ENCODE assay signal across 8 cellular contexts in the genomic region with DNA sequence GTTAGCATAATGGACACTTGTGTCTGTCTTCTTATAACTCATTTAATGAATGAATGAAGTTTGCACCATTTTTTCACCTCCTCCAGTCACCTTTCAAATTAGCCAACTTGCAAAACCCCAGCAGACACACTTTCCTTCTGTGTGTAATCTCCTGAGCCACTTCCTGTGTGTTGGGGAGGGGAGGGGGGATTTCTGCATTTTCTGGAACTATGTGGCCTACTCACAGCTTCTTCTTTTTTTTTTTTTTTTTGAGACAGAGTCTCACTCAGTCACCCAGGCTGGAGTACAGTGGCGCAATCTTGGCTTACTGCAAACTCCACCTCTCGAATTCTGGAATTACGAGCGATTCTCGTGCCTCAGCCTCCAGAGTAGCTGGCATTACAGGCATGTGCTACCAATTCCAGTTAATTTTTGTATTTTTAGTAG. TPM values are rescaled to one million over a fixed set of nuclear protein-coding genes. Genes with fewer than 3 reads are reported as not detected.
DNase-seq lines count a peak whose midpoint lies in the region; ATAC-seq and TF ChIP-seq lines count a peak whose summit lies in the region.

No MANE protein-coding gene starts in this region.

- no peaks in the 10 kb centered on the region for H3K27me3 Mint-ChIP-seq in activated CD4-positive, alpha-beta T cell treated with anti-CD3 and anti-CD28 coated beads, Interleukin-2, amount 10 ng/mL, durations not matched to agents 7 days and 5 days
- no peaks in the 10 kb centered on the region for H3K27me3 Mint-ChIP-seq in T-helper 2 cell treated with Interferon-gamma antibody and Interleukin-4, amounts not matched to agents 5 μg/mL and 100 μg/mL, for 36 hours (ENCODE audit: low read depth)
- H3K27me3 Mint-ChIP-seq in stimulated activated naive CD8-positive, alpha-beta T cell treated with anti-CD3 and anti-CD28 coated beads, Interleukin-15, Interleukin-2, amounts not matched to agents 100 ng/mL and 50 ng/mL, for 24 hours: peaks cover 12% of the 10 kb centered on the region
- no peaks in the 10 kb centered on the region for H3K27me3 Mint-ChIP-seq in mesothelial cell of epicardium (ENCODE audit: low read depth)
- H3K27me3 Mint-ChIP-seq in type B pancreatic cell: no peaks in the 10 kb centered on the region

- CTCF ChIA-PET in activated CD4-positive, alpha-beta T cell treated with anti-CD3 and anti-CD28 coated beads, Interleukin-2, amount 10 ng/mL, durations not matched to agents 7 days and 5 days (lab: Charles Lee): interaction anchor here (0.8 to 1.5 kb wide), 2 partner anchors 13 to 37 kb away, joined by 3 read pairs; no protein-coding TSS in a partner anchor

- POLR2A ChIA-PET in activated CD4-positive, alpha-beta T cell treated with anti-CD3 and anti-CD28 coated beads, Interleukin-2, amount 10 ng/mL, durations not matched to agents 7 days and 5 days (lab: Charles Lee): no interaction called here

- peaks cover 51% of the 10 kb centered on the region for H3K4me1 Mint-ChIP-seq in activated CD4-positive, alpha-beta T cell treated with anti-CD3 and anti-CD28 coated beads, Interleukin-2, amount 10 ng/mL, durations not matched to agents 7 days and 5 days
- H3K4me1 Mint-ChIP-seq in T-helper 2 cell treated with Interferon-gamma antibody and Interleukin-4, amounts not matched to agents 5 μg/mL and 100 μg/mL, for 36 hours (ENCODE audit: low read depth): peaks cover 23% of the 10 kb centered on the region
- peaks cover 49% of the 10 kb centered on the region for H3K4me1 Mint-ChIP-seq in stimulated activated naive CD8-positive, alpha-beta T cell treated with anti-CD3 and anti-CD28 coated beads, Interleukin-15, Interleukin-2, amounts not matched to agents 100 ng/mL and 50 ng/mL, for 24 hours (ENCODE audit: low read depth)
- H3K4me1 Mint-ChIP-seq in mesothelial cell of epicardium: peaks cover 7% of the 10 kb centered on the region
- H3K4me1 Mint-ChIP-seq in type B pancreatic cell (ENCODE audit: unreplicated experiment): peaks cover 30% of the 10 kb centered on the region

- peak overlapping the region; percentile 5 for H3K4me3 Mint-ChIP-seq in activated CD4-positive, alpha-beta T cell treated with anti-CD3 and anti-CD28 coated beads, Interleukin-2, amount 10 ng/mL, durations not matched to agents 7 days and 5 days
- H3K4me3 Mint-ChIP-seq in T-helper 2 cell treated with Interferon-gamma antibody and Interleukin-4, amounts not matched to agents 5 μg/mL and 100 μg/mL, for 36 hours: no peak overlapping the region
- H3K4me3 Mint-ChIP-seq in stimulated activated naive CD8-positive, alpha-beta T cell treated with anti-CD3 and anti-CD28 coated beads, Interleukin-15, Interleukin-2, amounts not matched to agents 100 ng/mL and 50 ng/mL, for 24 hours: no peak overlapping the region
- H3K4me3 Mint-ChIP-seq in mesothelial cell of epicardium: no peak overlapping the region
- H3K4me3 Mint-ChIP-seq in type B pancreatic cell: no peak overlapping the region

- TF ChIP-seq CTCF in mesothelial cell of epicardium (IDR thresholded peaks at IDR 0.05; ENCODE audit: unreplicated experiment): no peak
- TF ChIP-seq CTCF in type B pancreatic cell (conservative IDR thresholded peaks at IDR 0.05): no peak

- H3K36me3 Mint-ChIP-seq in activated CD4-positive, alpha-beta T cell treated with anti-CD3 and anti-CD28 coated beads, Interleukin-2, amount 10 ng/mL, durations not matched to agents 7 days and 5 days (ENCODE audit: low read depth): no peaks in the 10 kb centered on the region
- H3K36me3 Mint-ChIP-seq in T-helper 2 cell treated with Interferon-gamma antibody and Interleukin-4, amounts not matched to agents 5 μg/mL and 100 μg/mL, for 36 hours (ENCODE audit: low read depth): no peaks in the 10 kb centered on the region
- no peaks in the 10 kb centered on the region for H3K36me3 Mint-ChIP-seq in stimulated activated naive CD8-positive, alpha-beta T cell treated with anti-CD3 and anti-CD28 coated beads, Interleukin-15, Interleukin-2, amounts not matched to agents 100 ng/mL and 50 ng/mL, for 24 hours (ENCODE audit: low read depth)
- no peaks in the 10 kb centered on the region for H3K36me3 Mint-ChIP-seq in mesothelial cell of epicardium
- H3K36me3 Mint-ChIP-seq in type B pancreatic cell: no peaks in the 10 kb centered on the region

- no peaks in the 10 kb centered on the region for H3K9me3 Mint-ChIP-seq in activated CD4-positive, alpha-beta T cell treated with anti-CD3 and anti-CD28 coated beads, Interleukin-2, amount 10 ng/mL, durations not matched to agents 7 days and 5 days
- H3K9me3 Mint-ChIP-seq in T-helper 2 cell treated with Interferon-gamma antibody and Interleukin-4, amounts not matched to agents 5 μg/mL and 100 μg/mL, for 36 hours: no peaks in the 10 kb centered on the region
- no peaks in the 10 kb centered on the region for H3K9me3 Mint-ChIP-seq in stimulated activated naive CD8-positive, alpha-beta T cell treated with anti-CD3 and anti-CD28 coated beads, Interleukin-15, Interleukin-2, amounts not matched to agents 100 ng/mL and 50 ng/mL, for 24 hours
- H3K9me3 Mint-ChIP-seq in mesothelial cell of epicardium: no peaks in the 10 kb centered on the region
- no peaks in the 10 kb centered on the region for H3K9me3 Mint-ChIP-seq in type B pancreatic cell

- DNase-seq in activated CD4-positive, alpha-beta T cell treated with anti-CD3 and anti-CD28 coated beads, Interleukin-2, amount 10 ng/mL, durations not matched to agents 7 days and 5 days: peak; percentile 76
- DNase-seq in activated CD4-positive, alpha-beta T cell treated with anti-CD3 and anti-CD28 coated beads, Interleukin-2, amount 50 U/mL, for 4 hours: no peak
- DNase-seq in T-helper 2 cell treated with Interferon-gamma antibody and Interleukin-4, amounts not matched to agents 5 μg/mL and 100 μg/mL, for 36 hours (ENCODE audit: low spot score): peak; percentile 64
- DNase-seq in glomerular visceral epithelial cell (ENCODE audit: extremely low spot score): peak; percentile 49
- no peak for DNase-seq in mesothelial cell of epicardium (ENCODE audit: low spot score in 2 of 2, unreplicated experiment in 2 of 2)
- DNase-seq in type B pancreatic cell (ENCODE audit: extremely low spot score, unreplicated experiment): no peak

- peak overlapping the region; percentile 85 for H3K27ac Mint-ChIP-seq in activated CD4-positive, alpha-beta T cell treated with anti-CD3 and anti-CD28 coated beads, Interleukin-2, amount 10 ng/mL, durations not matched to agents 7 days and 5 days
- peak overlapping the region; percentile 29 for H3K27ac Mint-ChIP-seq in T-helper 2 cell treated with Interferon-gamma antibody and Interleukin-4, amounts not matched to agents 5 μg/mL and 100 μg/mL, for 36 hours
- H3K27ac Mint-ChIP-seq in stimulated activated naive CD8-positive, alpha-beta T cell treated with anti-CD3 and anti-CD28 coated beads, Interleukin-15, Interleukin-2, amounts not matched to agents 100 ng/mL and 50 ng/mL, for 24 hours: peak overlapping the region; percentile 74
- H3K27ac Mint-ChIP-seq in mesothelial cell of epicardium (no peak overlapping the region), type B pancreatic cell (no peak overlapping the region)

- no peak for ATAC-seq in HG03342 (IDR thresholded peaks at IDR 0.05; ENCODE audit: unreplicated experiment)

RNA-seq across cellular contexts. Expression of a gene that starts 4.1 kb away (rescaled TPM):
- total RNA-seq in activated CD4-positive, alpha-beta T cell treated with anti-CD3 and anti-CD28 coated beads, Interleukin-2, amount 10 ng/mL, durations not matched to agents 7 days and 5 days: 1 to 10 TPM; 4.1 to 4.4 TPM
- 0.58 to 1.7 TPM (median 1.2 TPM) in 3 replicates for total RNA-seq in mesothelial cell of epicardium
- total RNA-seq in type B pancreatic cell (ENCODE audit: low replicate concordance): 313 and 712 TPM in 2 replicates

RNA-seq across cellular contexts. Expression of a gene that starts 26.0 kb away (rescaled TPM):
- not detected for total RNA-seq in activated CD4-positive, alpha-beta T cell treated with anti-CD3 and anti-CD28 coated beads, Interleukin-2, amount 10 ng/mL, durations not matched to agents 7 days and 5 days
- not detected in 3 replicates for total RNA-seq in mesothelial cell of epicardium
- not detected in 2 replicates for total RNA-seq in type B pancreatic cell (ENCODE audit: low replicate concordance)

Comparison
In these comparisons a context has a peak if more than half of its experiments do, and no peak if none do; other contexts are left out.
1. DNase-seq: peak in activated CD4-positive, alpha-beta T cell treated with anti-CD3 and anti-CD28 coated beads, Interleukin-2, amount 10 ng/mL, durations not matched to agents 7 days and 5 days (single experiment), T-helper 2 cell treated with Interferon-gamma antibody and Interleukin-4, amounts not matched to agents 5 μg/mL and 100 μg/mL, for 36 hours (single experiment) and glomerular visceral epithelial cell (single experiment); none in activated CD4-positive, alpha-beta T cell treated with anti-CD3 and anti-CD28 coated beads, Interleukin-2, amount 50 U/mL, for 4 hours (0 of 2), mesothelial cell of epicardium (0 of 2) and type B pancreatic cell (single experiment).
2. H3K27ac Mint-ChIP-seq: peak in activated CD4-positive, alpha-beta T cell treated with anti-CD3 and anti-CD28 coated beads, Interleukin-2, amount 10 ng/mL, durations not matched to agents 7 days and 5 days (single experiment), T-helper 2 cell treated with Interferon-gamma antibody and Interleukin-4, amounts not matched to agents 5 μg/mL and 100 μg/mL, for 36 hours (single experiment) and stimulated activated naive CD8-positive, alpha-beta T cell treated with anti-CD3 and anti-CD28 coated beads, Interleukin-15, Interleukin-2, amounts not matched to agents 100 ng/mL and 50 ng/mL, for 24 hours (single experiment); none in mesothelial cell of epicardium (single experiment) and type B pancreatic cell (single experiment).
3. RNA of a gene that starts 4.1 kb away (total RNA-seq): 313 to 712 TPM in type B pancreatic cell; 4.1 to 4.4 TPM in activated CD4-positive, alpha-beta T cell treated with anti-CD3 and anti-CD28 coated beads, Interleukin-2, amount 10 ng/mL, durations not matched to agents 7 days and 5 days and 0.58 to 1.7 TPM in mesothelial cell of epicardium; every median in the first group is over 10 times any median in the second.